ENCODE assay signal across 14 cellular contexts in the genomic region with DNA sequence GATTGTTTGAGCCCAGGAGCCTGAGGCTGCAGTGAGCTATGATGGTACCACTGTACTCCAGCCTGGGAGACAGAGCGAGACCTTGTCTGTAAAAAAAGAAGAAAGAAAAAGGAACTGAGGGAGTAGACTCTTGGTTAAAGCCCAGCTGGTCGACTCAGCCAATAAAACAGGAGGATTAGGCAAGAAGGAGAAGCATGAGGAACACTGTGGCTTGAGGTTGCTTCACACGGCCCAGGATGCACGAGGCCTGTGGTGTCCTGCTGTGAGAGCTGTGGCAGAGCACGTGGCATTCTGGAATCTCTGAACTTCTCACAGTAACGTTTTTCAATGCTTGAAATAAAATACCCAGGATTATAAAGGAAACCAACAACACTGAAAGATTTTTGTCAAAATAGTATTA.
DNase-seq lines count a peak whose midpoint lies in the region; TF ChIP-seq lines count a peak whose summit lies in the region.
"Had no signal": no experiment of that assay in that cellular context is flagged by ENCODE, and none has a peak within 500 bp of the region (broad histone marks: within the 10 kb centered on the region; RNA-seq: fewer than 3 reads in every experiment).

No MANE protein-coding gene starts in this region.

- no peak overlapping the region for H3K4me3 ChIP-seq in esophagus muscularis mucosa
- no peak overlapping the region for H3K4me3 ChIP-seq in vagina
- H3K4me3 ChIP-seq: BLaER1 had no signal

- no peaks in the 10 kb centered on the region for H4K20me1 ChIP-seq in H9 (ENCODE audit: control insufficient read depth, insufficient read depth, insufficient read length)
- H4K20me1 ChIP-seq: BLaER1 had no signal

- no peaks in the 10 kb centered on the region for H3K36me3 Mint-ChIP-seq in H9 (ENCODE audit: insufficient read depth in 1 of 3, low read depth in 3 of 3)

- H3K4me3 Mint-ChIP-seq in H9: no peak overlapping the region

- TF ChIP-seq POLR2A in esophagus muscularis mucosa (IDR thresholded peaks at IDR 0.05; ENCODE audit: low read depth) (no peak), vagina (IDR thresholded peaks at IDR 0.05) (no peak)

- WGBS in H9 (ENCODE audit: extremely low coverage, insufficient read length, low lambda C conversion rate): no CpG with 5 or more reads among the region's 6 CpGs
- 72% methylated on average over 6 of the region's 6 CpGs for WGBS in esophagus muscularis mucosa

- no peak overlapping the region for H3K56ac ChIP-seq in H9 (ENCODE audit: insufficient read length, low read depth, low read length)

- no peaks in the 10 kb centered on the region for H3K79me1 ChIP-seq in H9 (ENCODE audit: insufficient read depth, low read depth, low read length, poor library complexity, severe bottlenecking)

- H3K4me1 Mint-ChIP-seq in H9: peaks cover 20 to 22% of the 10 kb centered on the region in 2 experiments

- H2BK5ac ChIP-seq in H9 (ENCODE audit: insufficient read length, low read length): no peak overlapping the region

- no peak overlapping the region for H2AK5ac ChIP-seq in H9 (ENCODE audit: insufficient read length, low read length)

- 0 out of 2 replicates have a peak overlapping the region, but pooled peaks have one; percentile 45 for H3K14ac ChIP-seq in H9 (ENCODE audit: insufficient read depth, low read length)

- H2BK12ac ChIP-seq in H9 (ENCODE audit: insufficient read length, low read depth, low read length): no peak overlapping the region

- no peak overlapping the region for H4K91ac ChIP-seq in H9 (ENCODE audit: insufficient read length, low read depth, low read length)

- H3K36me3 ChIP-seq in esophagus muscularis mucosa (no peaks in the 10 kb centered on the region), vagina (no peaks in the 10 kb centered on the region)
- H3K36me3 ChIP-seq: BLaER1 had no signal

- peaks cover 3% of the 10 kb centered on the region; the same call in 1 of the 2 replicates for H3K27me3 ChIP-seq in H9 (ENCODE audit: insufficient read depth, low read length)
- no peaks in the 10 kb centered on the region for H3K27me3 ChIP-seq in esophagus muscularis mucosa
- H3K27me3 ChIP-seq in vagina: no peaks in the 10 kb centered on the region
- H3K27me3 ChIP-seq: BLaER1 had no signal

- H3K9me3 ChIP-seq in H9 (ENCODE audit: control insufficient read depth, low read depth, low read length): no peaks in the 10 kb centered on the region
- no peaks in the 10 kb centered on the region for H3K9me3 ChIP-seq in esophagus muscularis mucosa
- H3K9me3 ChIP-seq in vagina: no peaks in the 10 kb centered on the region
- H3K9me3 ChIP-seq: BLaER1 had no signal

- H3K4me1 ChIP-seq in H9 (ENCODE audit: insufficient read depth, low read length) (peaks cover 10% of the 10 kb centered on the region), esophagus muscularis mucosa (peaks cover 4 to 9% (median 7%) of the 10 kb centered on the region in 4 donors), vagina (no peaks in the 10 kb centered on the region)

- no peak for TF ChIP-seq EP300 in esophagus muscularis mucosa (IDR thresholded peaks at IDR 0.05)

- no peak overlapping the region for H4K8ac ChIP-seq in H9 (replicated peaks; ENCODE audit: insufficient read length, low read depth, low read length)

- no peaks in the 10 kb centered on the region for H3K23me2 ChIP-seq in H9 (ENCODE audit: insufficient read length, low read depth, low read length, poor library complexity, severe bottlenecking)

- TF ChIP-seq CTCF in H9 (conservative IDR thresholded peaks at IDR 0.05): no peak
- TF ChIP-seq CTCF in esophagus muscularis mucosa (IDR thresholded peaks at IDR 0.05): no peak
- TF ChIP-seq CTCF in vagina (IDR thresholded peaks at IDR 0.05): no peak

- no peak overlapping the region for H3T11ph ChIP-seq in H9 (ENCODE audit: low read length)

- H2BK15ac ChIP-seq in H9 (ENCODE audit: low read depth, low read length): peak overlapping the region; percentile 84; the same call in 1 of the 2 replicates

- intact Hi-C loops in head of caudate nucleus (cut with DNase I): no loop called here
- intact Hi-C loops in esophagus muscularis mucosa (cut with DNase I): no loop called here
- intact Hi-C loops in vagina (cut with DNase I): no loop called here

- H3K27me3 Mint-ChIP-seq in H9 (ENCODE audit: low read depth): peaks cover 5% of the 10 kb centered on the region

- no peak overlapping the region for H3K4me2 ChIP-seq in H9 (ENCODE audit: insufficient read depth, insufficient read length, low read length)
- H3K4me2 ChIP-seq: BLaER1 had no signal

- no peaks in the 10 kb centered on the region for H3K79me2 ChIP-seq in H9 (ENCODE audit: insufficient read depth, low read length)

- peak overlapping the region; percentile 39 for H2BK120ac ChIP-seq in H9 (ENCODE audit: low read depth, low read length, poor library complexity, severe bottlenecking)

- DNase-seq in AG08395 (ENCODE audit: low spot score) (peak; percentile 35), H9 (no peak), SKM-1 treated with dmso at 0.1 percent for 144 hours (lab: John Stamatoyannopoulos, UW; ENCODE audit: unreplicated experiment) (peak; percentile 87), head of caudate nucleus (peak in 24 of 42 donors; percentile 13 to 53 (median 30)), NCI-H2107 treated with DMSO at 0.1 percent for 48 hours (lab: John Stamatoyannopoulos, UW; ENCODE audit: unreplicated experiment) (no peak), esophagus muscularis mucosa (ENCODE audit: extremely low spot score) (no peak), vagina (ENCODE audit: extremely low spot score in 2 of 2) (no peak), NCI-H2171 (lab: John Stamatoyannopoulos, UW) (no peak)
- DNase-seq: activated T-cell treated with anti-CD3 and anti-CD28 coated beads, Interleukin-2, amount 50 U/mL, for 1 hour; kidney glomerular epithelial cell; NCI-H1417; stimulated activated CD4-positive, alpha-beta T cell treated with anti-CD3 and anti-CD28 coated beads, Interleukin-2, amount 100 ng/mL, for 48 hours; T1000 had no signal

- H2BK20ac ChIP-seq in H9 (ENCODE audit: low read depth, low read length, poor library complexity, severe bottlenecking): no peak overlapping the region

- peak overlapping the region; percentile 79 for H3K18ac ChIP-seq in H9 (ENCODE audit: insufficient read length, low read depth, low read length)

- H2AFZ ChIP-seq in H9 (ENCODE audit: low read length): no peak overlapping the region

- no peak overlapping the region for H3K23ac ChIP-seq in H9 (ENCODE audit: insufficient read length, low read depth, low read length)

- H3K9ac ChIP-seq in H9 (ENCODE audit: extremely low read depth, insufficient read length, low read length): no peak overlapping the region
- H3K9ac ChIP-seq: BLaER1 had no signal

- H3K9me3 Mint-ChIP-seq in H9: no peaks in the 10 kb centered on the region

- no peak overlapping the region for H3K4ac ChIP-seq in H9 (ENCODE audit: low read depth, low read length)

- H3K27ac ChIP-seq in H9 (ENCODE audit: insufficient read length, low read depth, low read length) (no peak overlapping the region), esophagus muscularis mucosa (replicated peaks in 1 of 4) (no peak overlapping the region), vagina (no peak overlapping the region)
- H3K27ac ChIP-seq: BLaER1 had no signal

- H4K5ac ChIP-seq in H9 (ENCODE audit: insufficient read length, low read depth, low read length): no peak overlapping the region

- H3K27ac Mint-ChIP-seq in H9: no peak overlapping the region

Comparison
In these comparisons a context has a peak if more than half of its experiments do, and no peak if none do; other contexts are left out.
1. DNase-seq: peak in AG08395 (single experiment), SKM-1 treated with dmso at 0.1 percent for 144 hours (single experiment) and head of caudate nucleus (24 of 42); none in H9 (single experiment), NCI-H2107 treated with DMSO at 0.1 percent for 48 hours (single experiment), esophagus muscularis mucosa (single experiment), vagina (0 of 2) and NCI-H2171 (single experiment).